1 cellular context compared by ENCODE assay signal in the genomic region with DNA sequence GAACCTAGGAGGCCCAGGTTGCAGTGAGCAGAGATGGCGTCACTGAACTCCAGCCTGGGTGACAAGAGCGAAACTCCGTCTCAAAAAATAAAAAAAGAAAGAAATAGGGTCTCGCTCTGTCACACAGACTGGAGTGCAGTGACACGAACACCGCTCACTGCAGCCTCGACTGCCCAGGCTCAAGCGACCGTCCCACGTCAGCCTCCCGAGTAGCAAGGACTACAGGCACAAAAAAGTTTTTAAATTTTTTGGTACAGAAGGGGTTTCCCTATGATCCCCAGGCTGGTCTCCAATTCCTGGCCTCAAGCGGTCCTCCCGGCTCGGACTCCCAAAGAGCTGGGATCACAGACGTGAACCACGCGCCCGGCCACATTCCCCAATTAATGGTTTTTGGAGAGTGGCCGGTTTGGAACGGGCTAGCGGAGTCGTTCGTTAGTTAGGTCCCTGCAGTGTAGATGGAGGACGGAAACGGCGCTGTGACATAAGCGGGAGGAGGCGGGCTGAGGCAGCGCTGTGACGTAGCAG.
TF ChIP-seq lines count a peak whose summit lies in the region.

No MANE protein-coding gene starts in this region.

TF ChIP-seq in K562, 482 proteins besides CTCF, POLR2A, EP300 and RAD21 (continues in another document):
- TF ChIP-seq DDX20 (tag; IDR thresholded peaks at IDR 0.05; ENCODE audit: low read depth) (no peak), EP400 (IDR thresholded peaks at IDR 0.05) (no peak; the same call in 1 of the 2 replicates), KLF13 (tag; IDR thresholded peaks at IDR 0.05; ENCODE audit: borderline replicate concordance, low read depth) (no peak), C11orf30 (IDR thresholded peaks at IDR 0.05; ENCODE audit: low read depth) (no peak), COPS2 (conservative IDR thresholded peaks at IDR 0.05) (no peak), FOXP4 (CRISPR knock-in tag; IDR thresholded peaks at IDR 0.05; ENCODE audit: borderline replicate concordance) (no peak), NFE2 (IDR thresholded peaks at IDR 0.05; ENCODE audit: low read depth) (no peak), GTF3C2 (IDR thresholded peaks at IDR 0.05; ENCODE audit: borderline replicate concordance, extremely low read depth, insufficient read length) (no peak), HIVEP1 (CRISPR knock-in tag; IDR thresholded peaks at IDR 0.05) (0 out of 2 replicates have a peak, but pooled peaks have one; percentile 48), HNRNPL (IDR thresholded peaks at IDR 0.05; ENCODE audit: low read depth, low read length) (no peak), ID3 (CRISPR knock-in tag; IDR thresholded peaks at IDR 0.05) (no peak), ID3 (tag; IDR thresholded peaks at IDR 0.05) (no peak; the same call in 1 of the 2 replicates), LARP7 (IDR thresholded peaks at IDR 0.05) (0 out of 2 replicates have a peak, but pooled peaks have one; percentile 10), PURB (CRISPR knock-in tag; IDR thresholded peaks at IDR 0.05; ENCODE audit: low read depth) (no peak), ESRRA (IDR thresholded peaks at IDR 0.05; ENCODE audit: borderline replicate concordance, low read depth) (no peak), KLF1 (tag; IDR thresholded peaks at IDR 0.05) (no peak), YBX1 (IDR thresholded peaks at IDR 0.05) (no peak), NFE2L1 (tag; IDR thresholded peaks at IDR 0.05; ENCODE audit: borderline replicate concordance, low read depth) (no peak), KDM2B (CRISPR knock-in tag; IDR thresholded peaks at IDR 0.05) (no peak), RFX5 (IDR thresholded peaks at IDR 0.05; ENCODE audit: low read depth, low read length) (no peak), ZNF507 (tag; conservative IDR thresholded peaks at IDR 0.05) (no peak), CBFA2T3 (IDR thresholded peaks at IDR 0.05) (no peak), KAT2B (IDR thresholded peaks at IDR 0.05; ENCODE audit: low read depth, low read length) (no peak), ZNF23 (CRISPR knock-in tag; IDR thresholded peaks at IDR 0.05) (peak; percentile 48; the same call in 1 of the 2 replicates), SAFB (IDR thresholded peaks at IDR 0.05; ENCODE audit: borderline replicate concordance, low read depth, low read length) (no peak), SMC3 (conservative IDR thresholded peaks at IDR 0.05; ENCODE audit: insufficient read depth, low read depth, low read length) (no peak), POLR2H (tag; IDR thresholded peaks at IDR 0.05; ENCODE audit: low read depth) (peak; percentile 84), NFXL1 (CRISPR knock-in tag; IDR thresholded peaks at IDR 0.05) (no peak), POLR2B (IDR thresholded peaks at IDR 0.05; ENCODE audit: low read depth, partially characterized antibody) (peak; percentile 89), USF1 (CRISPR knock-in tag; IDR thresholded peaks at IDR 0.05) (no peak), KAT7 (CRISPR knock-in tag; IDR thresholded peaks at IDR 0.05; ENCODE audit: borderline replicate concordance) (no peak), ZNF707 (CRISPR knock-in tag; conservative IDR thresholded peaks at IDR 0.05) (no peak), FOXP1 (CRISPR knock-in tag; IDR thresholded peaks at IDR 0.05) (peak; percentile 30; the same call in 1 of the 2 replicates), GTF2F1 (IDR thresholded peaks at IDR 0.05; ENCODE audit: low read depth, low read length) (no peak), JUND (IDR thresholded peaks at IDR 0.05; ENCODE audit: borderline replicate concordance, low read depth, low read length) (no peak; the same call in 1 of the 2 replicates), JUND (tag; IDR thresholded peaks at IDR 0.05; ENCODE audit: borderline replicate concordance, low read depth, low read length) (no peak), RCOR1 (IDR thresholded peaks at IDR 0.05; ENCODE audit: borderline replicate concordance in 1 of 2, low read depth in 2 of 2, low read length in 2 of 2) (no peak; a peak in 1 of 4 replicates), YY1 (IDR thresholded peaks at IDR 0.05; ENCODE audit: borderline replicate concordance in 1 of 3, control insufficient read depth in 1 of 3, extremely low read depth in 1 of 3, insufficient read depth in 3 of 3, insufficient read length in 1 of 3, insufficient replicate concordance in 2 of 3, low read depth in 1 of 3, low read length in 2 of 3) (peak in 2 of 3 experiments; percentile 58 to 84), ZNF146 (CRISPR knock-in tag; IDR thresholded peaks at IDR 0.05; ENCODE audit: unreplicated experiment) (no peak), TSC22D4 (tag; IDR thresholded peaks at IDR 0.05) (no peak), MLLT1 (IDR thresholded peaks at IDR 0.05) (no peak), SIRT6 (IDR thresholded peaks at IDR 0.05; ENCODE audit: low read depth, low read length) (no peak), CBFB (CRISPR knock-in tag; IDR thresholded peaks at IDR 0.05) (peak; percentile 38; the same call in 1 of the 2 replicates), MCM3 (IDR thresholded peaks at IDR 0.05) (no peak), GABPB1 (CRISPR knock-in tag; IDR thresholded peaks at IDR 0.05) (peak; percentile 93), ZSCAN29 (IDR thresholded peaks at IDR 0.05) (no peak)
- TF ChIP-seq, protein P1, sequence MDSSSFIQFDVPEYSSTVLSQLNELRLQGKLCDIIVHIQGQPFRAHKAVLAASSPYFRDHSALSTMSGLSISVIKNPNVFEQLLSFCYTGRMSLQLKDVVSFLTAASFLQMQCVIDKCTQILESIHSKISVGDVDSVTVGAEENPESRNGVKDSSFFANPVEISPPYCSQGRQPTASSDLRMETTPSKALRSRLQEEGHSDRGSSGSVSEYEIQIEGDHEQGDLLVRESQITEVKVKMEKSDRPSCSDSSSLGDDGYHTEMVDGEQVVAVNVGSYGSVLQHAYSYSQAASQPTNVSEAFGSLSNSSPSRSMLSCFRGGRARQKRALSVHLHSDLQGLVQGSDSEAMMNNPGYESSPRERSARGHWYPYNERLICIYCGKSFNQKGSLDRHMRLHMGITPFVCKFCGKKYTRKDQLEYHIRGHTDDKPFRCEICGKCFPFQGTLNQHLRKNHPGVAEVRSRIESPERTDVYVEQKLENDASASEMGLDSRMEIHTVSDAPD (CRISPR knock-in tag; IDR thresholded peaks at IDR 0.05) = no peak
- TF ChIP-seq, protein P2, sequence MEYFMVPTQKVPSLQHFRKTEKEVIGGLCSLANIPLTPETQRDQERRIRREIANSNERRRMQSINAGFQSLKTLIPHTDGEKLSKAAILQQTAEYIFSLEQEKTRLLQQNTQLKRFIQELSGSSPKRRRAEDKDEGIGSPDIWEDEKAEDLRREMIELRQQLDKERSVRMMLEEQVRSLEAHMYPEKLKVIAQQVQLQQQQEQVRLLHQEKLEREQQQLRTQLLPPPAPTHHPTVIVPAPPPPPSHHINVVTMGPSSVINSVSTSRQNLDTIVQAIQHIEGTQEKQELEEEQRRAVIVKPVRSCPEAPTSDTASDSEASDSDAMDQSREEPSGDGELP (CRISPR knock-in tag; IDR thresholded peaks at IDR 0.05; ENCODE audit: borderline replicate concordance) = no peak
- TF ChIP-seq, protein P3, sequence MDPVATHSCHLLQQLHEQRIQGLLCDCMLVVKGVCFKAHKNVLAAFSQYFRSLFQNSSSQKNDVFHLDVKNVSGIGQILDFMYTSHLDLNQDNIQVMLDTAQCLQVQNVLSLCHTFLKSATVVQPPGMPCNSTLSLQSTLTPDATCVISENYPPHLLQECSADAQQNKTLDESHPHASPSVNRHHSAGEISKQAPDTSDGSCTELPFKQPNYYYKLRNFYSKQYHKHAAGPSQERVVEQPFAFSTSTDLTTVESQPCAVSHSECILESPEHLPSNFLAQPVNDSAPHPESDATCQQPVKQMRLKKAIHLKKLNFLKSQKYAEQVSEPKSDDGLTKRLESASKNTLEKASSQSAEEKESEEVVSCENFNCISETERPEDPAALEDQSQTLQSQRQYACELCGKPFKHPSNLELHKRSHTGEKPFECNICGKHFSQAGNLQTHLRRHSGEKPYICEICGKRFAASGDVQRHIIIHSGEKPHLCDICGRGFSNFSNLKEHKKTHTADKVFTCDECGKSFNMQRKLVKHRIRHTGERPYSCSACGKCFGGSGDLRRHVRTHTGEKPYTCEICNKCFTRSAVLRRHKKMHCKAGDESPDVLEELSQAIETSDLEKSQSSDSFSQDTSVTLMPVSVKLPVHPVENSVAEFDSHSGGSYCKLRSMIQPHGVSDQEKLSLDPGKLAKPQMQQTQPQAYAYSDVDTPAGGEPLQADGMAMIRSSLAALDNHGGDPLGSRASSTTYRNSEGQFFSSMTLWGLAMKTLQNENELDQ (CRISPR knock-in tag; IDR thresholded peaks at IDR 0.05; ENCODE audit: borderline replicate concordance) = no peak
- TF ChIP-seq, protein P4, sequence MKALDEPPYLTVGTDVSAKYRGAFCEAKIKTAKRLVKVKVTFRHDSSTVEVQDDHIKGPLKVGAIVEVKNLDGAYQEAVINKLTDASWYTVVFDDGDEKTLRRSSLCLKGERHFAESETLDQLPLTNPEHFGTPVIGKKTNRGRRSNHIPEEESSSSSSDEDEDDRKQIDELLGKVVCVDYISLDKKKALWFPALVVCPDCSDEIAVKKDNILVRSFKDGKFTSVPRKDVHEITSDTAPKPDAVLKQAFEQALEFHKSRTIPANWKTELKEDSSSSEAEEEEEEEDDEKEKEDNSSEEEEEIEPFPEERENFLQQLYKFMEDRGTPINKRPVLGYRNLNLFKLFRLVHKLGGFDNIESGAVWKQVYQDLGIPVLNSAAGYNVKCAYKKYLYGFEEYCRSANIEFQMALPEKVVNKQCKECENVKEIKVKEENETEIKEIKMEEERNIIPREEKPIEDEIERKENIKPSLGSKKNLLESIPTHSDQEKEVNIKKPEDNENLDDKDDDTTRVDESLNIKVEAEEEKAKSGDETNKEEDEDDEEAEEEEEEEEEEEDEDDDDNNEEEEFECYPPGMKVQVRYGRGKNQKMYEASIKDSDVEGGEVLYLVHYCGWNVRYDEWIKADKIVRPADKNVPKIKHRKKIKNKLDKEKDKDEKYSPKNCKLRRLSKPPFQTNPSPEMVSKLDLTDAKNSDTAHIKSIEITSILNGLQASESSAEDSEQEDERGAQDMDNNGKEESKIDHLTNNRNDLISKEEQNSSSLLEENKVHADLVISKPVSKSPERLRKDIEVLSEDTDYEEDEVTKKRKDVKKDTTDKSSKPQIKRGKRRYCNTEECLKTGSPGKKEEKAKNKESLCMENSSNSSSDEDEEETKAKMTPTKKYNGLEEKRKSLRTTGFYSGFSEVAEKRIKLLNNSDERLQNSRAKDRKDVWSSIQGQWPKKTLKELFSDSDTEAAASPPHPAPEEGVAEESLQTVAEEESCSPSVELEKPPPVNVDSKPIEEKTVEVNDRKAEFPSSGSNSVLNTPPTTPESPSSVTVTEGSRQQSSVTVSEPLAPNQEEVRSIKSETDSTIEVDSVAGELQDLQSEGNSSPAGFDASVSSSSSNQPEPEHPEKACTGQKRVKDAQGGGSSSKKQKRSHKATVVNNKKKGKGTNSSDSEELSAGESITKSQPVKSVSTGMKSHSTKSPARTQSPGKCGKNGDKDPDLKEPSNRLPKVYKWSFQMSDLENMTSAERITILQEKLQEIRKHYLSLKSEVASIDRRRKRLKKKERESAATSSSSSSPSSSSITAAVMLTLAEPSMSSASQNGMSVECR (CRISPR knock-in tag; IDR thresholded peaks at IDR 0.05) = no peak
